8 cellular contexts compared by ENCODE assay signal in genomic region chr19:21835429-21835809, GRCh38. TPM values are rescaled to one million over a fixed set of nuclear protein-coding genes. Genes with fewer than 3 reads are reported as not detected.
DNase-seq lines count a peak whose midpoint lies in the region; ATAC-seq, FAIRE-seq and TF ChIP-seq lines count a peak whose summit lies in the region.

No MANE protein-coding gene starts in this region.

- H3K36me3 Mint-ChIP-seq in activated T-cell treated with anti-CD3 and anti-CD28 coated beads, Interleukin-2, amount 50 U/mL, for 72 hours (ENCODE audit: insufficient read depth in 2 of 2): peaks cover 24 to 58% of the 10 kb centered on the region in 2 donors
- peaks cover 65% of the 10 kb centered on the region for H3K36me3 Mint-ChIP-seq in activated naive CD8-positive, alpha-beta T cell treated with anti-CD3 and anti-CD28 coated beads, Interleukin-2, amount 50 U/mL, for 24 hours (ENCODE audit: low read depth)

- no peak for TF ChIP-seq RAD21 in HepG2 (CRISPR knock-in tag; IDR thresholded peaks at IDR 0.05)

- no TSS peak for BruUV-seq in HepG2 (replicated peaks; lab: Mats Ljungman, UMichigan)

- intact Hi-C loops in HepG2 (cut with micrococcal nuclease; ENCODE audit: unreplicated experiment) (no loop called here), transverse colon (cut with DNase I; ENCODE audit: low total_unique reads) (no loop called here)

- peak overlapping the region; percentile 99 to 100 for H3K4me3 Mint-ChIP-seq in activated T-cell treated with anti-CD3 and anti-CD28 coated beads, Interleukin-2, amount 50 U/mL, for 72 hours
- peak overlapping the region; percentile 97 for H3K4me3 Mint-ChIP-seq in activated naive CD8-positive, alpha-beta T cell treated with anti-CD3 and anti-CD28 coated beads, Interleukin-2, amount 50 U/mL, for 24 hours

- no peaks in the 10 kb centered on the region; a peak in 1 of 5 replicates for H3K27me3 ChIP-seq in HepG2 (ENCODE audit: control insufficient read depth in 1 of 2, insufficient read depth in 2 of 2, low read length in 2 of 2)
- H3K27me3 ChIP-seq in transverse colon: no peaks in the 10 kb centered on the region

- peak overlapping the region; percentile 91 for H3K27ac Mint-ChIP-seq in activated T-cell treated with anti-CD3 and anti-CD28 coated beads, Interleukin-2, amount 50 U/mL, for 72 hours
- H3K27ac Mint-ChIP-seq in activated naive CD8-positive, alpha-beta T cell treated with anti-CD3 and anti-CD28 coated beads, Interleukin-2, amount 50 U/mL, for 24 hours: peak overlapping the region; percentile 94

- peak overlapping the region; percentile 75 to 80 (median 77) for H3K4me3 ChIP-seq in HepG2 (replicated peaks in 1 of 3; ENCODE audit: insufficient read depth in 1 of 3, low read depth in 2 of 3, low read length in 3 of 3)
- peak overlapping the region; percentile 51 to 68 (median 62) for H3K4me3 ChIP-seq in transverse colon

- H3K9ac ChIP-seq in HepG2 (ENCODE audit: insufficient read depth, low read depth, low read length): peak overlapping the region; percentile 69

- POLR2A ChIA-PET in HepG2 (lab: Yijun Ruan, JAX): interaction anchor here (0.8 to 2.0 kb wide), 5 partner anchors 8 to 439 kb away, joined by 3 to 26 read pairs (median 7); partner anchors contain the start of genes ZNF100, ZNF429 and ZNF493

- WGBS in HepG2 (ENCODE audit: low lambda C conversion rate): 35% methylated on average over 23 of the region's 23 CpGs
- 11% methylated on average over 23 of the region's 23 CpGs; no CpG with 5 or more reads in 1 of the 2 donors for WGBS in transverse colon (ENCODE audit: low coverage in 1 of 2), 2 donors

- CTCF ChIA-PET in HepG2 (lab: Yijun Ruan, JAX; ENCODE audit: low intra/inter-chr PET ratio, low total read pairs): no interaction called here

- H3K36me3 ChIP-seq in HepG2 (replicated peaks in 1 of 2; ENCODE audit: control insufficient read depth in 1 of 2, insufficient read depth in 2 of 2, low read length in 2 of 2) (no peaks in the 10 kb centered on the region), transverse colon (peaks cover 0 to 2% (median 0%) of the 10 kb centered on the region in 4 donors)

- in situ Hi-C loops in HepG2 (cut with HindIII; ENCODE audit: extremely low pct_ligation_motif_present, low pct_unique_long_range_greater_than_20kb) (no loop called here), transverse colon (cut with MboI; ENCODE audit: low pct_ligation_motif_present in 1 of 4, low pct_unique_long_range_greater_than_20kb in 1 of 4, low sequenced_read_pairs in 3 of 4) (no loop called here)

- no peak for TF ChIP-seq EP300 in HepG2 (IDR thresholded peaks at IDR 0.05; ENCODE audit: low read depth in 2 of 2, low read length in 2 of 2)
- no peak for TF ChIP-seq EP300 in HepG2 (CRISPR knock-in tag; IDR thresholded peaks at IDR 0.05; ENCODE audit: borderline replicate concordance)
- TF ChIP-seq EP300 in transverse colon (IDR thresholded peaks at IDR 0.05; ENCODE audit: low read depth): no peak

- peaks cover 45% of the 10 kb centered on the region for H3K4me1 Mint-ChIP-seq in activated T-cell treated with anti-CD3 and anti-CD28 coated beads, Interleukin-2, amount 50 U/mL, for 72 hours (ENCODE audit: low read depth)
- H3K4me1 Mint-ChIP-seq in activated naive CD8-positive, alpha-beta T cell treated with anti-CD3 and anti-CD28 coated beads, Interleukin-2, amount 50 U/mL, for 24 hours: peaks cover 47% of the 10 kb centered on the region

- H2AFZ ChIP-seq in HepG2 (ENCODE audit: low read length): no peak overlapping the region

- no peak for DNase-seq in activated T-cell treated with anti-CD3 and anti-CD28 coated beads, Interleukin-2, amount 50 U/mL, for 72 hours
- no peak for DNase-seq in activated T-cell treated with anti-CD3 and anti-CD28 coated beads, Interleukin-2, amount 50 U/mL, for 1 hour
- DNase-seq in activated naive CD8-positive, alpha-beta T cell treated with anti-CD3 and anti-CD28 coated beads, Interleukin-2, amount 50 U/mL, for 24 hours: peak; percentile 21
- no peak for DNase-seq in HepG2 (ENCODE audit: low spot score)
- DNase-seq in transverse colon: peak; percentile 8
- DNase-seq in D341Med (ENCODE audit: low spot score): no peak
- no peak for DNase-seq in NCI-H1417 (lab: John Stamatoyannopoulos, UW)

- H3K9me3 Mint-ChIP-seq in activated T-cell treated with anti-CD3 and anti-CD28 coated beads, Interleukin-2, amount 50 U/mL, for 72 hours: peaks cover 2 to 3% of the 10 kb centered on the region in 2 donors
- H3K9me3 Mint-ChIP-seq in activated naive CD8-positive, alpha-beta T cell treated with anti-CD3 and anti-CD28 coated beads, Interleukin-2, amount 50 U/mL, for 24 hours: peaks cover 12% of the 10 kb centered on the region

- TF ChIP-seq CTCF in HepG2 (CRISPR knock-in tag; IDR thresholded peaks at IDR 0.05) (no peak), transverse colon (IDR thresholded peaks at IDR 0.05) (no peak)

- no peak for ATAC-seq in activated T-cell treated with anti-CD3 and anti-CD28 coated beads, Interleukin-2, amount 50 U/mL, for 72 hours (replicated peaks in 1 of 2)
- ATAC-seq in activated naive CD8-positive, alpha-beta T cell treated with anti-CD3 and anti-CD28 coated beads, Interleukin-2, amount 50 U/mL, for 24 hours: no peak
- ATAC-seq in HepG2 (no peak; the same call in 2 of the 3 replicates), HG02571 (IDR thresholded peaks at IDR 0.05; ENCODE audit: unreplicated experiment) (no peak)

- no peaks in the 10 kb centered on the region for H3K79me2 ChIP-seq in HepG2 (ENCODE audit: insufficient read depth, low read length)

- FAIRE-seq in HepG2 (lab: Jason Lieb, UNC): no peak

- H3K4me2 ChIP-seq in HepG2 (ENCODE audit: low read depth, low read length): peak overlapping the region; percentile 51

- no peaks in the 10 kb centered on the region for H3K4me1 ChIP-seq in HepG2 (ENCODE audit: insufficient read depth, low read length)
- H3K4me1 ChIP-seq in transverse colon: peaks cover 0 to 15% (median 3%) of the 10 kb centered on the region in 4 donors

- no peaks in the 10 kb centered on the region for H4K20me1 ChIP-seq in HepG2 (ENCODE audit: insufficient read depth, low read length)

- no peaks in the 10 kb centered on the region for H3K27me3 Mint-ChIP-seq in activated T-cell treated with anti-CD3 and anti-CD28 coated beads, Interleukin-2, amount 50 U/mL, for 72 hours (ENCODE audit: low read depth)
- no peaks in the 10 kb centered on the region for H3K27me3 Mint-ChIP-seq in activated naive CD8-positive, alpha-beta T cell treated with anti-CD3 and anti-CD28 coated beads, Interleukin-2, amount 50 U/mL, for 24 hours

- H3K27ac ChIP-seq in HepG2 (ENCODE audit: extremely low read length, insufficient read depth, low read length): peak overlapping the region; percentile 92
- peak overlapping the region; percentile 87 to 92 (median 91) for H3K27ac ChIP-seq in transverse colon

- no peak for TF ChIP-seq POLR2A in HepG2 (IDR thresholded peaks at IDR 0.05; ENCODE audit: insufficient read depth in 1 of 2, low read depth in 2 of 2, low read length in 2 of 2)
- no peak for TF ChIP-seq POLR2A in transverse colon (IDR thresholded peaks at IDR 0.05)

- peaks cover 47% of the 10 kb centered on the region for H3K9me3 ChIP-seq in HepG2 (ENCODE audit: low read length)
- H3K9me3 ChIP-seq in transverse colon: peaks cover 6 to 14% of the 10 kb centered on the region in 2 donors

TF ChIP-seq in HepG2, 621 proteins besides CTCF, POLR2A, EP300 and RAD21 (continues in another document):
- TF ChIP-seq ZNF569 (CRISPR knock-in tag; IDR thresholded peaks at IDR 0.05; ENCODE audit: borderline replicate concordance): no peak

RNA-seq across cellular contexts. Expression of gene ZNF43, which starts 0.6 kb away (rescaled TPM):
- 10 to 100 TPM; 35.5 to 39.8 TPM for total RNA-seq in activated T-cell treated with anti-CD3 and anti-CD28 coated beads, Interleukin-2, amount 50 U/mL, for 72 hours
- total RNA-seq in HepG2 (2016; rRNA removed; fragmentation: Illumina TruSeq; extraction: Trizol) (8.5 and 10.4 TPM in 2 replicates), transverse colon (10 to 100 TPM; 10.5 to 16.7 (median 13.8) TPM)
- 1.3 and 1.6 TPM in 2 replicates for total RNA-seq in HepG2 (2016; cell fraction: cytosol; rRNA removed; fragmentation: Illumina TruSeq; extraction: Trizol; ENCODE audit: low read depth)
- 8.7 and 8.8 TPM in 2 replicates for total RNA-seq in HepG2 (2016; cell fraction: insoluble cytoplasmic fraction; rRNA removed; fragmentation: Illumina TruSeq; extraction: Trizol)
- total RNA-seq in HepG2 (2016; cell fraction: membrane; rRNA removed; fragmentation: Illumina TruSeq; extraction: Trizol): 3.5 and 3.6 TPM in 2 replicates
- total RNA-seq in HepG2 (2016; cell fraction: nucleus; rRNA removed; fragmentation: Illumina TruSeq; extraction: Trizol): 15.6 and 20.8 TPM in 2 replicates
- polyA plus RNA-seq in HepG2 (2011; rRNA removed): 2.1 and 2.9 TPM in 2 replicates
- 0.78 and 0.90 TPM in 2 replicates for polyA plus RNA-seq in HepG2 (2011; cell fraction: cytosol; rRNA removed)
- polyA plus RNA-seq in HepG2 (2011; cell fraction: nucleus; rRNA removed): 3.2 and 3.6 TPM in 2 replicates
- 1.4 and 1.9 TPM in 2 replicates for polyA plus RNA-seq in HepG2 (2012)
- 0.28 and 0.31 TPM in 2 replicates for polyA plus RNA-seq in HepG2 (2016; cell fraction: cytosol; fragmentation: Illumina TruSeq; extraction: Trizol; ENCODE audit: low read depth)
- 5.8 and 6.1 TPM in 2 replicates for polyA plus RNA-seq in HepG2 (2016; cell fraction: insoluble cytoplasmic fraction; fragmentation: Illumina TruSeq; extraction: Trizol; ENCODE audit: low read depth)
- 1.2 and 1.4 TPM in 2 replicates for polyA plus RNA-seq in HepG2 (2016; cell fraction: membrane; fragmentation: Illumina TruSeq; extraction: Trizol; ENCODE audit: low read depth)
- polyA plus RNA-seq in HepG2 (2016; cell fraction: nucleus; fragmentation: Illumina TruSeq; extraction: Trizol; ENCODE audit: insufficient read depth, low read depth): 15.7 and 16.4 TPM in 2 replicates
- polyA minus RNA-seq in HepG2 (2011; rRNA and poly(A)+ RNA removed; ENCODE audit: low replicate concordance): 0.05 and 10.1 TPM in 2 replicates
- polyA minus RNA-seq in HepG2 (2011; cell fraction: cytosol; rRNA and poly(A)+ RNA removed): 3.2 and 3.6 TPM in 2 replicates
- polyA minus RNA-seq in HepG2 (2011; cell fraction: nucleus; rRNA and poly(A)+ RNA removed): 13.3 and 13.4 TPM in 2 replicates

Comparison
In these comparisons a context has a peak if more than half of its experiments do, and no peak if none do; other contexts are left out.
1. DNase-seq: peak in activated naive CD8-positive, alpha-beta T cell treated with anti-CD3 and anti-CD28 coated beads, Interleukin-2, amount 50 U/mL, for 24 hours (single experiment) and transverse colon (single experiment); none in activated T-cell treated with anti-CD3 and anti-CD28 coated beads, Interleukin-2, amount 50 U/mL, for 72 hours (0 of 2), activated T-cell treated with anti-CD3 and anti-CD28 coated beads, Interleukin-2, amount 50 U/mL, for 1 hour (single experiment), HepG2 (single experiment), D341Med (single experiment) and NCI-H1417 (0 of 3).